In the genomic region with DNA sequence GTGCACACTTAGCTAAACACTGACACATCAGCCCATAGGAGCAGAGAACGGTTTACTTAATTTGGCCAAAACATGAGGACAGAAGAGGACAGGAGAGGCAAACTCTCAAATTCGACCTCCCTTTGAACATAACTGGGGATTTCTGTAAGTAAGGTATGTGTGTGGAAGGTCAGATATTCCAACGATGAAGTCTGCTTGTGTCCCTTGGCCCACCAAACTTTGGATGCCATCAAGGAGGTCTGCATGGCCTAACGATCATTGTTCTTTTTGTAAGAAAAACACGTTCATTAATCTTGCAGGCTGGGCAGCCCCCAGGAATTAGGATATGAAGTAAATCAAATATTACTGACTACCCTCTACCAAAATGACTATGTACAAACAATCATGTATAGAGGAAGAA, we compare ENCODE assay signal across 16 cellular contexts.
DNase-seq lines count a peak whose midpoint lies in the region; ATAC-seq and TF ChIP-seq lines count a peak whose summit lies in the region.
"Had no signal": no experiment of that assay in that cellular context is flagged by ENCODE, and none has a peak within 500 bp of the region (broad histone marks: within the 10 kb centered on the region; RNA-seq: fewer than 3 reads in every experiment).

No MANE protein-coding gene starts in this region.

- no peak for TF ChIP-seq CTCF in activated CD8-positive, alpha-beta T cell treated with anti-CD3 and anti-CD28 coated beads for 36 hours (IDR thresholded peaks at IDR 0.05)

- H3K9me3 ChIP-seq in HUES64 (ENCODE audit: insufficient read depth, low read depth, low read length) = no peaks in the 10 kb centered on the region
- H3K9me3 ChIP-seq in SJSA1 (replicated peaks) = no peaks in the 10 kb centered on the region
- H3K9me3 ChIP-seq in iPS-20b (ENCODE audit: insufficient read depth, low read depth, low read length) = no peaks in the 10 kb centered on the region

- H3K4me1 ChIP-seq in HUES64 (ENCODE audit: insufficient read depth, low read length) = peaks cover 27% of the 10 kb centered on the region
- H3K4me1 ChIP-seq in SJSA1 (replicated peaks) = no peaks in the 10 kb centered on the region
- H3K4me1 ChIP-seq in iPS-20b (ENCODE audit: insufficient read depth, low read length) = peaks cover 14% of the 10 kb centered on the region; the same call in 1 of the 2 replicates

- H3K27ac ChIP-seq in HUES64 (ENCODE audit: low read depth, low read length) (0 out of 2 replicates have a peak overlapping the region, but pooled peaks have one; percentile 19), SJSA1 (no peak overlapping the region), iPS-20b (ENCODE audit: low read length) (peak overlapping the region; percentile 42)

- DNase-seq in SJSA1 (ENCODE audit: low read depth in 1 of 2, low spot score in 2 of 2) = peak; percentile 62 to 82
- no peak for DNase-seq in activated CD8-positive, alpha-beta T cell treated with anti-CD3 and anti-CD28 coated beads for 36 hours
- DNase-seq in NCI-H128 (lab: John Stamatoyannopoulos, UW; ENCODE audit: unreplicated experiment) = no peak
- DNase-seq: C1 segment of cervical spinal cord; Calu3; CD4-positive, alpha-beta memory T cell; COR-L47; DMS53; DMS79 treated with DMSO at 0.1 percent for 48 hours; GF-D8; GOT3; H7; HCEC 1CT had no signal

- H3K9me3 Mint-ChIP-seq in activated CD8-positive, alpha-beta T cell treated with anti-CD3 and anti-CD28 coated beads for 36 hours = peaks cover 4% of the 10 kb centered on the region

- H3K4me1 Mint-ChIP-seq in activated CD8-positive, alpha-beta T cell treated with anti-CD3 and anti-CD28 coated beads for 36 hours (ENCODE audit: low read depth) = no peaks in the 10 kb centered on the region
- H3K4me1 Mint-ChIP-seq: CD4-positive, alpha-beta memory T cell had no signal

- POLR2A ChIA-PET in activated CD8-positive, alpha-beta T cell treated with anti-CD3 and anti-CD28 coated beads for 36 hours (lab: Charles Lee) = no interaction called here

- CTCF ChIA-PET in activated CD8-positive, alpha-beta T cell treated with anti-CD3 and anti-CD28 coated beads for 36 hours (lab: Charles Lee) = no interaction called here

- no peaks in the 10 kb centered on the region for H3K27me3 Mint-ChIP-seq in activated CD8-positive, alpha-beta T cell treated with anti-CD3 and anti-CD28 coated beads for 36 hours
- H3K27me3 Mint-ChIP-seq: CD4-positive, alpha-beta memory T cell had no signal

- no peak overlapping the region for H3K4me3 Mint-ChIP-seq in activated CD8-positive, alpha-beta T cell treated with anti-CD3 and anti-CD28 coated beads for 36 hours
- H3K4me3 Mint-ChIP-seq: CD4-positive, alpha-beta memory T cell had no signal

- H3K9ac ChIP-seq in HUES64 (ENCODE audit: low read depth, low read length) (no peak overlapping the region), iPS-20b (ENCODE audit: low read depth, low read length) (no peak overlapping the region)

- intact Hi-C loops in activated CD8-positive, alpha-beta T cell treated with anti-CD3 and anti-CD28 coated beads for 36 hours (cut with micrococcal nuclease) = no loop called here

- no peaks in the 10 kb centered on the region for H3K27me3 ChIP-seq in HUES64 (ENCODE audit: insufficient read depth, low read length)
- H3K27me3 ChIP-seq in SJSA1 (replicated peaks) = peaks cover 17% of the 10 kb centered on the region
- H3K27me3 ChIP-seq in iPS-20b (ENCODE audit: insufficient read depth, low read length) = no peaks in the 10 kb centered on the region

- H3K36me3 ChIP-seq in HUES64 (ENCODE audit: insufficient read depth, low read length) (no peaks in the 10 kb centered on the region), SJSA1 (no peaks in the 10 kb centered on the region), iPS-20b (ENCODE audit: insufficient read depth, low read depth, low read length) (no peaks in the 10 kb centered on the region)

- WGBS in HUES64 = 93% methylated on average over 4 of the region's 5 CpGs

- H3K27ac Mint-ChIP-seq in activated CD8-positive, alpha-beta T cell treated with anti-CD3 and anti-CD28 coated beads for 36 hours = no peak overlapping the region
- H3K27ac Mint-ChIP-seq: CD4-positive, alpha-beta memory T cell had no signal

- H3K36me3 Mint-ChIP-seq in activated CD8-positive, alpha-beta T cell treated with anti-CD3 and anti-CD28 coated beads for 36 hours (ENCODE audit: low read depth) = no peaks in the 10 kb centered on the region
- H3K36me3 Mint-ChIP-seq: CD4-positive, alpha-beta memory T cell had no signal

- ATAC-seq in HG02870 (IDR thresholded peaks at IDR 0.05; ENCODE audit: unreplicated experiment) = no peak
- no peak for ATAC-seq in activated CD8-positive, alpha-beta T cell treated with anti-CD3 and anti-CD28 coated beads for 36 hours

- H3K4me3 ChIP-seq in HUES64 (ENCODE audit: low read length) (no peak overlapping the region), SJSA1 (no peak overlapping the region), iPS-20b (ENCODE audit: low read length) (no peak overlapping the region)

Comparison
In these comparisons a context has a peak if more than half of its experiments do, and no peak if none do; other contexts are left out.
1. DNase-seq: peak in SJSA1 (2 of 2); none in activated CD8-positive, alpha-beta T cell treated with anti-CD3 and anti-CD28 coated beads for 36 hours (single experiment) and NCI-H128 (single experiment).